17 cellular contexts compared by ENCODE assay signal in genomic region chr4:15926486-15926885, GRCh38. TPM values are rescaled to one million over a fixed set of nuclear protein-coding genes. Genes with fewer than 3 reads are reported as not detected.
DNase-seq lines count a peak whose midpoint lies in the region; ATAC-seq and TF ChIP-seq lines count a peak whose summit lies in the region.
"Had no signal": no experiment of that assay in that cellular context is flagged by ENCODE, and none has a peak within 500 bp of the region (broad histone marks: within the 10 kb centered on the region; RNA-seq: fewer than 3 reads in every experiment).

No MANE protein-coding gene starts in this region.

- no peaks in the 10 kb centered on the region for H3K27me3 ChIP-seq in right cardiac atrium (ENCODE audit: control insufficient read depth, insufficient read depth)
- H3K27me3 ChIP-seq: BLaER1 treated with 17β-estradiol and CSF1 and Interleukin-3, amounts not matched to agents 10 nM and 100 nM had no signal

- H3K27ac ChIP-seq in right cardiac atrium (ENCODE audit: low read length) = no peak overlapping the region
- H3K27ac ChIP-seq: BLaER1 treated with 17β-estradiol and CSF1 and Interleukin-3, amounts not matched to agents 10 nM and 100 nM had no signal

- H3K4me3 ChIP-seq in right cardiac atrium (ENCODE audit: low read length) (no peak overlapping the region), fibroblast of pulmonary artery (replicated peaks; ENCODE audit: low read depth, low read length) (no peak overlapping the region)
- H3K4me3 ChIP-seq: BLaER1 treated with 17β-estradiol and CSF1 and Interleukin-3, amounts not matched to agents 10 nM and 100 nM had no signal

- 48% methylated on average over 7 of the region's 7 CpGs for WGBS in right cardiac atrium

- ATAC-seq in right cardiac atrium (peak; percentile 56 to 62), Right ventricle myocardium superior (ENCODE audit: poor library complexity) (no peak), omental fat pad (ENCODE audit: low FRiP score) (peak; percentile 69), GM21717 (IDR thresholded peaks at IDR 0.05; ENCODE audit: unreplicated experiment) (no peak)

- H3K4me1 ChIP-seq in right cardiac atrium (ENCODE audit: control insufficient read depth, insufficient read depth, low read length) = no peaks in the 10 kb centered on the region

- no peak for DNase-seq in right cardiac atrium
- DNase-seq in Right ventricle myocardium superior = no peak
- DNase-seq in amniotic epithelial cell (ENCODE audit: low read depth) = peak; percentile 36
- DNase-seq in fibroblast of pulmonary artery (ENCODE audit: low read depth) = peak; percentile 29
- no peak for DNase-seq in omental fat pad (ENCODE audit: low spot score)
- DNase-seq in NCI-H345 (lab: John Stamatoyannopoulos, UW) = no peak
- no peak for DNase-seq in NCI-H82 treated with DMSO at 0.1 percent for 48 hours (lab: John Stamatoyannopoulos, UW; ENCODE audit: unreplicated experiment)
- DNase-seq: ACHN; CD4-positive, CD25-positive, alpha-beta regulatory T cell; DMS53; GF-D8; HCEC 1CT; HFFc6 had no signal

- no peaks in the 10 kb centered on the region for H3K9me3 ChIP-seq in right cardiac atrium (ENCODE audit: control insufficient read depth, low read length)

- TF ChIP-seq CTCF in fibroblast of pulmonary artery (IDR thresholded peaks at IDR 0.05; ENCODE audit: low read length, missing control alignments) (no peak), omental fat pad (IDR thresholded peaks at IDR 0.05) (no peak)

- intact Hi-C loops in right cardiac atrium (cut with DNase I) = no loop called here
- intact Hi-C loops in Right ventricle myocardium superior (cut with DNase I) = no loop called here

RNA-seq across cellular contexts. Expression of gene FGFBP1, which starts 12.1 kb away (rescaled TPM):
- total RNA-seq in right cardiac atrium (under 1 TPM in 1 of 4 donors, not detected in 3; 0.25 TPM), Right ventricle myocardium superior (not detected), omental fat pad (10 to 100 TPM in 1 of 4 donors, 1 to 10 TPM in 2, under 1 TPM in 1; 0.50 to 25.8 (median 1.9) TPM)
- polyA plus RNA-seq in right cardiac atrium = not detected
- total RNA-seq: CD4-positive, CD25-positive, alpha-beta regulatory T cell; HFFc6 had no signal
- polyA plus RNA-seq: CD4-positive, CD25-positive, alpha-beta regulatory T cell had no signal

RNA-seq across cellular contexts. Expression of gene FGFBP2, which starts 36.5 kb away (rescaled TPM):
- total RNA-seq in right cardiac atrium (10 to 100 TPM in 1 of 4 donors, 1 to 10 TPM in 3; 4.0 to 18.1 (median 5.2) TPM), Right ventricle myocardium superior (2.0 TPM), omental fat pad (10 to 100 TPM in 3 of 4 donors, 1 to 10 TPM in 1; 4.7 to 34.8 (median 20.9) TPM)
- polyA plus RNA-seq in right cardiac atrium = 20.7 TPM
- total RNA-seq: A172, HFFc6, HT1080 had no signal

Comparison
In these comparisons a context has a peak if more than half of its experiments do, and no peak if none do; other contexts are left out.
1. ATAC-seq: peak in right cardiac atrium (2 of 2) and omental fat pad (single experiment); none in Right ventricle myocardium superior (single experiment) and GM21717 (single experiment).
2. DNase-seq: peak in amniotic epithelial cell (single experiment) and fibroblast of pulmonary artery (single experiment); none in right cardiac atrium (0 of 3), Right ventricle myocardium superior (single experiment), omental fat pad (single experiment), NCI-H345 (single experiment) and NCI-H82 treated with DMSO at 0.1 percent for 48 hours (single experiment).